Comparison of ENCODE assay signal across 26 cellular contexts in the genomic region with DNA sequence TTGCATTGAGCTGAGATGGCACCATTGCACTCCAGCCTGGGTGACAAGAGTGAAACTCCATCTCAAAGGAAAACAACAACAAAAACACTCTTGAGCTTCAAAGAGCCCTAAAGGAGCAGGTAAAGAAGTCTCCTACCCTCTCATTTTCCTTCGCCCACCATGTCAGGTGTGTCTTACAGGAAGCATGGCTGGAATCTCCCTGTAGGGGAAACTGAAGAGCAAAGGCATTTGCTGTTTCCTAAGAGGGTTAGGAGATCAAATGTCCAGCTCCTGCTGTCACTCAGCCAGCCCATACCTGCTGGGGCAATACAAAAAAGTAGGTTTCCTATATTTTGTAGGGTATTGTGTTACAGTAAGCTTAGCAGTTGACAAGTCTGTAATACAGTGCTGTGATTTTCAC.
"Had no signal": no experiment of that assay in that cellular context is flagged by ENCODE, and none has a peak within 500 bp of the region (broad histone marks: within the 10 kb centered on the region; RNA-seq: fewer than 3 reads in every experiment).

No MANE protein-coding gene starts in this region.

- ATAC-seq: activated T-helper 17 cell treated with anti-CD3 and anti-CD28 coated beads, Interleukin-2, amount 50 U/mL, for 72 hours; mucosa of descending colon; pancreas; stimulated activated effector memory CD8-positive, alpha-beta T cell treated with anti-CD3 and anti-CD28 coated beads, Interleukin-12 subunit alpha, Interleukin-12 subunit beta, amount 100 ng/mL, for 72 hours had no signal

- H3K4me1 ChIP-seq: right atrium auricular region, suprapubic skin, tibial nerve had no signal

- H3K4me3 ChIP-seq: adrenal gland, ascending aorta, esophagus squamous epithelium, gastrocnemius medialis, mucosa of descending colon, pancreas, psoas muscle, right atrium auricular region, stomach, suprapubic skin, tibial nerve had no signal

- H3K27me3 ChIP-seq: adrenal gland, ascending aorta, brain microvascular endothelial cell, esophagus squamous epithelium, gastrocnemius medialis, pancreas, right atrium auricular region, stomach, suprapubic skin, tibial nerve had no signal

- DNase-seq: activated CD4-positive, alpha-beta T cell treated with anti-CD3 and anti-CD28 coated beads, Interleukin-2, amount 50 U/mL, for 4 hours; activated CD8-positive, alpha-beta memory T cell treated with anti-CD3 and anti-CD28 coated beads for 24 hours; activated CD8-positive, alpha-beta memory T cell treated with anti-CD3 and anti-CD28 coated beads, Interleukin-2, amount 50 U/mL, for 4 hours; activated naive CD4-positive, alpha-beta T cell; activated T-cell treated with anti-CD3 and anti-CD28 coated beads, Interleukin-2, amount 50 U/mL, for 24 hours; brain microvascular endothelial cell; central memory CD4-positive, alpha-beta T cell; effector memory CD4-positive, alpha-beta T cell; esophagus squamous epithelium; gastrocnemius medialis; hippocampal formation; mucosa of descending colon; nephron progenitor cell; pancreas; psoas muscle; stimulated activated CD4-positive, alpha-beta T cell treated with anti-CD3 and anti-CD28 coated beads, Interleukin-1b, Interleukin-23, amount 100 ng/mL, for 48 hours; stomach had no signal

- H3K27ac Mint-ChIP-seq: activated T-cell treated with anti-CD3 and anti-CD28 coated beads, Interleukin-2, amount 50 U/mL, for 24 hours; activated T-helper 17 cell treated with anti-CD3 and anti-CD28 coated beads, Interleukin-2, amount 50 U/mL, for 72 hours; memory B cell; stimulated activated effector memory CD8-positive, alpha-beta T cell treated with anti-CD3 and anti-CD28 coated beads, Interleukin-12 subunit alpha, Interleukin-12 subunit beta, amount 100 ng/mL, for 72 hours had no signal

- H3K27ac ChIP-seq: adrenal gland, brain microvascular endothelial cell, esophagus squamous epithelium, gastrocnemius medialis, pancreas, psoas muscle, right atrium auricular region, stomach, suprapubic skin, tibial nerve had no signal

- H3K4me3 Mint-ChIP-seq: activated naive CD8-positive, alpha-beta T cell; activated T-cell treated with anti-CD3 and anti-CD28 coated beads, Interleukin-2, amount 50 U/mL, for 24 hours; activated T-helper 17 cell treated with anti-CD3 and anti-CD28 coated beads, Interleukin-2, amount 50 U/mL, for 72 hours; memory B cell; nephron progenitor cell; stimulated activated effector memory CD8-positive, alpha-beta T cell treated with anti-CD3 and anti-CD28 coated beads, Interleukin-12 subunit alpha, Interleukin-12 subunit beta, amount 100 ng/mL, for 72 hours had no signal

- H3K36me3 ChIP-seq: ascending aorta, pancreas had no signal

- H3K9me3 ChIP-seq: adrenal gland, ascending aorta, esophagus squamous epithelium, gastrocnemius medialis, mucosa of descending colon, pancreas, psoas muscle, right atrium auricular region, stomach, suprapubic skin, tibial nerve had no signal

- H3K9me3 Mint-ChIP-seq: activated T-cell treated with anti-CD3 and anti-CD28 coated beads, Interleukin-2, amount 50 U/mL, for 24 hours; activated T-helper 17 cell treated with anti-CD3 and anti-CD28 coated beads, Interleukin-2, amount 50 U/mL, for 72 hours; memory B cell; nephron progenitor cell; stimulated activated effector memory CD8-positive, alpha-beta T cell treated with anti-CD3 and anti-CD28 coated beads, Interleukin-12 subunit alpha, Interleukin-12 subunit beta, amount 100 ng/mL, for 72 hours had no signal

- H3K27me3 Mint-ChIP-seq: activated naive CD8-positive, alpha-beta T cell; activated T-cell treated with anti-CD3 and anti-CD28 coated beads, Interleukin-2, amount 50 U/mL, for 24 hours; activated T-helper 17 cell treated with anti-CD3 and anti-CD28 coated beads, Interleukin-2, amount 50 U/mL, for 72 hours; memory B cell had no signal
